In genomic region chr3:13557417-13557816, GRCh38 we compare ENCODE assay signal across 29 cellular contexts. TPM values are rescaled to one million over a fixed set of nuclear protein-coding genes. Genes with fewer than 3 reads are reported as not detected.
A peak's percentile ranks its signal among the peaks of the same experiment; 100 is the strongest.
DNase-seq lines count a peak whose midpoint lies in the region; ATAC-seq, FAIRE-seq and TF ChIP-seq lines count a peak whose summit lies in the region.
"Had no signal": no experiment of that assay in that cellular context is flagged by ENCODE, and none has a peak within 500 bp of the region (broad histone marks: within the 10 kb centered on the region; RNA-seq: fewer than 3 reads in every experiment).

No MANE protein-coding gene starts in this region.

- in situ Hi-C loops in HepG2 (cut with HindIII; ENCODE audit: extremely low pct_ligation_motif_present, low pct_unique_long_range_greater_than_20kb) = no loop called here

- H3K9ac ChIP-seq in HepG2 (ENCODE audit: insufficient read depth, low read depth, low read length) = no peak overlapping the region

- DNase-seq in HepG2 (ENCODE audit: low spot score) (no peak), right lobe of liver (no peak), SK-N-DZ (ENCODE audit: low spot score) (peak; percentile 20), vagina (ENCODE audit: extremely low spot score in 2 of 2) (no peak), DMS 273 treated with DMSO at 0.1 percent for 48 hours (lab: John Stamatoyannopoulos, UW) (no peak), activated gamma-delta T cell treated with Interleukin-2 at 50 U/mL for 16 hours (no peak)
- no peak for DNase-seq in naive thymus-derived CD4-positive, alpha-beta T cell
- DNase-seq: ACHN; activated gamma-delta T cell; activated T-cell treated with anti-CD3 and anti-CD28 coated beads, Interleukin-2, amount 50 U/mL, for 1 hour; BE2C; cerebellar nuclear complex; COR-L47; dorsolateral prefrontal cortex; left ventricle myocardium superior; midbrain; NCI-H2029; NCI-H526 treated with DMSO at 0.1 percent for 48 hours; pancreas; Peyer's patch; retina; stimulated activated CD4-positive, alpha-beta T cell treated with anti-CD3 and anti-CD28 coated beads, Interleukin-2, amount 100 ng/mL, for 48 hours; T-helper 1 cell; upper lobe of left lung had no signal

- no peaks in the 10 kb centered on the region for H3K4me1 Mint-ChIP-seq in naive thymus-derived CD4-positive, alpha-beta T cell

- H3K9me3 ChIP-seq in HepG2 (ENCODE audit: low read length) (no peaks in the 10 kb centered on the region), right lobe of liver (no peaks in the 10 kb centered on the region), vagina (no peaks in the 10 kb centered on the region)
- no peaks in the 10 kb centered on the region for H3K9me3 ChIP-seq in naive thymus-derived CD4-positive, alpha-beta T cell (ENCODE audit: control insufficient read depth in 2 of 3, low read length in 3 of 3)
- H3K9me3 ChIP-seq: BE2C, pancreas, Peyer's patch, SJSA1, upper lobe of left lung had no signal

- no peak overlapping the region for H3K4me2 ChIP-seq in HepG2 (ENCODE audit: low read depth, low read length)

- ATAC-seq in HepG2 = no peak; the same call in 2 of the 3 replicates
- no peak for ATAC-seq in right lobe of liver
- ATAC-seq in naive thymus-derived CD4-positive, alpha-beta T cell = peak; percentile 12
- ATAC-seq in HG02588 (IDR thresholded peaks at IDR 0.05; ENCODE audit: unreplicated experiment) = no peak
- ATAC-seq: activated CD4-positive, CD25-positive, alpha-beta regulatory T cell treated with anti-CD3 and anti-CD28 coated beads, Interleukin-2, amount 50 U/mL, for 24 hours; left ventricle myocardium superior; pancreas had no signal

- H3K4me1 ChIP-seq in HepG2 (ENCODE audit: insufficient read depth, low read length) (no peaks in the 10 kb centered on the region), right lobe of liver (no peaks in the 10 kb centered on the region), vagina (peaks cover 64% of the 10 kb centered on the region)
- H3K4me1 ChIP-seq in naive thymus-derived CD4-positive, alpha-beta T cell (ENCODE audit: control insufficient read depth in 2 of 2, insufficient read depth in 2 of 2, low read length in 2 of 2) = no peaks in the 10 kb centered on the region
- H3K4me1 ChIP-seq: BE2C, pancreas, Peyer's patch, SJSA1, upper lobe of left lung had no signal

- CTCF ChIA-PET in HepG2 (lab: Yijun Ruan, JAX; ENCODE audit: low intra/inter-chr PET ratio, low total read pairs) = no interaction called here
- CTCF ChIA-PET in naive thymus-derived CD4-positive, alpha-beta T cell (lab: Charles Lee) = no interaction called here

- TF ChIP-seq CTCF in HepG2 (CRISPR knock-in tag; IDR thresholded peaks at IDR 0.05) (no peak), right lobe of liver (IDR thresholded peaks at IDR 0.05) (no peak), vagina (IDR thresholded peaks at IDR 0.05) (no peak)

- FAIRE-seq in HepG2 (lab: Jason Lieb, UNC) = no peak
- FAIRE-seq: pancreas had no signal

- no peak overlapping the region for H3K4me3 Mint-ChIP-seq in naive thymus-derived CD4-positive, alpha-beta T cell
- H3K4me3 Mint-ChIP-seq: natural killer cell treated with Interleukin-12 subunit alpha and Interleukin-12 subunit beta and Interleukin-15 and Interleukin-18, amount 100 ng/mL, for 72 hours had no signal

- BruUV-seq in HepG2 (replicated peaks; lab: Mats Ljungman, UMichigan) = no TSS peak

- no peaks in the 10 kb centered on the region for H3K79me2 ChIP-seq in HepG2 (ENCODE audit: insufficient read depth, low read length)

- intact Hi-C loops in HepG2 (cut with micrococcal nuclease; ENCODE audit: unreplicated experiment) = no loop called here
- intact Hi-C loops in right lobe of liver (cut with DNase I) = no loop called here
- intact Hi-C loops in naive thymus-derived CD4-positive, alpha-beta T cell (cut with micrococcal nuclease) = no loop called here
- intact Hi-C loops in vagina (cut with DNase I) = no loop called here

- H3K27me3 ChIP-seq in HepG2 (ENCODE audit: control insufficient read depth in 1 of 2, insufficient read depth in 2 of 2, low read length in 2 of 2) = peaks cover 10 to 74% of the 10 kb centered on the region in 2 experiments
- H3K27me3 ChIP-seq in right lobe of liver = peaks cover 0 to 3% of the 10 kb centered on the region in 2 donors
- no peaks in the 10 kb centered on the region for H3K27me3 ChIP-seq in naive thymus-derived CD4-positive, alpha-beta T cell (ENCODE audit: control insufficient read depth in 2 of 2, insufficient read depth in 2 of 2, low read length in 2 of 2)
- no peaks in the 10 kb centered on the region for H3K27me3 ChIP-seq in vagina
- H3K27me3 ChIP-seq: BE2C, dorsolateral prefrontal cortex, pancreas, Peyer's patch, SJSA1, upper lobe of left lung had no signal

- H3K9me3 Mint-ChIP-seq in naive thymus-derived CD4-positive, alpha-beta T cell = no peaks in the 10 kb centered on the region
- H3K9me3 Mint-ChIP-seq: natural killer cell treated with Interleukin-12 subunit alpha and Interleukin-12 subunit beta and Interleukin-15 and Interleukin-18, amount 100 ng/mL, for 72 hours had no signal

- H3K36me3 Mint-ChIP-seq in naive thymus-derived CD4-positive, alpha-beta T cell = no peaks in the 10 kb centered on the region
- H3K36me3 Mint-ChIP-seq: natural killer cell treated with Interleukin-12 subunit alpha and Interleukin-12 subunit beta and Interleukin-15 and Interleukin-18, amount 100 ng/mL, for 72 hours had no signal

- TF ChIP-seq RAD21 in HepG2 (CRISPR knock-in tag; IDR thresholded peaks at IDR 0.05) = no peak

- H3K4me3 ChIP-seq in HepG2 (replicated peaks in 1 of 3; ENCODE audit: insufficient read depth in 1 of 3, low read depth in 2 of 3, low read length in 3 of 3) (no peak overlapping the region), right lobe of liver (no peak overlapping the region), vagina (no peak overlapping the region)
- no peak overlapping the region for H3K4me3 ChIP-seq in naive thymus-derived CD4-positive, alpha-beta T cell (ENCODE audit: low read length)
- H3K4me3 ChIP-seq: dorsolateral prefrontal cortex, pancreas, Peyer's patch, SJSA1, upper lobe of left lung had no signal

- 0 out of 2 replicates have a peak, but pooled peaks cover 2% of the 10 kb centered on the region for H4K20me1 ChIP-seq in HepG2 (ENCODE audit: insufficient read depth, low read length)

- no peak for TF ChIP-seq POLR2A in HepG2 (IDR thresholded peaks at IDR 0.05; ENCODE audit: insufficient read depth in 1 of 2, low read depth in 2 of 2, low read length in 2 of 2)
- TF ChIP-seq POLR2A in right lobe of liver (IDR thresholded peaks at IDR 0.05) = no peak
- no peak for TF ChIP-seq POLR2A in vagina (IDR thresholded peaks at IDR 0.05)

- POLR2A ChIA-PET in HepG2 (lab: Yijun Ruan, JAX) = no interaction called here
- POLR2A ChIA-PET in naive thymus-derived CD4-positive, alpha-beta T cell (lab: Charles Lee) = no interaction called here

- 0% methylated on average over 2 of the region's 5 CpGs for WGBS in HepG2 (ENCODE audit: low lambda C conversion rate)
- 83% methylated on average over 3 of the region's 5 CpGs for WGBS in right lobe of liver (ENCODE audit: insufficient coverage, low coverage, low lambda C conversion rate, missing lambda C conversion rate)

- H3K36me3 ChIP-seq in HepG2 (replicated peaks in 1 of 2; ENCODE audit: control insufficient read depth in 1 of 2, insufficient read depth in 2 of 2, low read length in 2 of 2) = no peaks in the 10 kb centered on the region
- no peaks in the 10 kb centered on the region for H3K36me3 ChIP-seq in right lobe of liver
- no peaks in the 10 kb centered on the region for H3K36me3 ChIP-seq in naive thymus-derived CD4-positive, alpha-beta T cell (ENCODE audit: control insufficient read depth in 2 of 3, insufficient read depth in 3 of 3, low read length in 3 of 3)
- no peaks in the 10 kb centered on the region for H3K36me3 ChIP-seq in vagina
- H3K36me3 ChIP-seq: BE2C, pancreas, Peyer's patch, SJSA1, upper lobe of left lung had no signal

- peaks cover 6 to 31% (median 29%) of the 10 kb centered on the region in 5 donors for H3K27me3 Mint-ChIP-seq in naive thymus-derived CD4-positive, alpha-beta T cell

- no peak for TF ChIP-seq EP300 in HepG2 (IDR thresholded peaks at IDR 0.05; ENCODE audit: low read depth in 2 of 2, low read length in 2 of 2)
- TF ChIP-seq EP300 in HepG2 (CRISPR knock-in tag; IDR thresholded peaks at IDR 0.05; ENCODE audit: borderline replicate concordance) = no peak

- no peak overlapping the region for H3K27ac Mint-ChIP-seq in naive thymus-derived CD4-positive, alpha-beta T cell
- H3K27ac Mint-ChIP-seq: natural killer cell treated with Interleukin-12 subunit alpha and Interleukin-12 subunit beta and Interleukin-15 and Interleukin-18, amount 100 ng/mL, for 72 hours had no signal

- H3K27ac ChIP-seq in HepG2 (ENCODE audit: extremely low read length, insufficient read depth, low read length) (no peak overlapping the region), right lobe of liver (no peak overlapping the region), vagina (peak overlapping the region; percentile 56)
- H3K27ac ChIP-seq in naive thymus-derived CD4-positive, alpha-beta T cell (ENCODE audit: low read depth, low read length) = no peak overlapping the region
- H3K27ac ChIP-seq: pancreas, Peyer's patch, SJSA1, upper lobe of left lung had no signal

- H2AFZ ChIP-seq in HepG2 (ENCODE audit: low read length) = no peak overlapping the region

RNA-seq across cellular contexts. Expression of gene FBLN2, which starts 8.5 kb away (rescaled TPM):
- total RNA-seq in HepG2 (2016; rRNA removed; fragmentation: Illumina TruSeq; extraction: Trizol) (not detected in 2 replicates), right lobe of liver (1 to 10 TPM; 1.9 to 4.0 (median 2.7) TPM), vagina (94.3 TPM)
- not detected in 2 replicates for total RNA-seq in HepG2 (2016; cell fraction: cytosol; rRNA removed; fragmentation: Illumina TruSeq; extraction: Trizol; ENCODE audit: low read depth)
- not detected in 2 replicates for total RNA-seq in HepG2 (2016; cell fraction: insoluble cytoplasmic fraction; rRNA removed; fragmentation: Illumina TruSeq; extraction: Trizol)
- total RNA-seq in HepG2 (2016; cell fraction: membrane; rRNA removed; fragmentation: Illumina TruSeq; extraction: Trizol) = not detected in 2 replicates
- not detected in 2 replicates for total RNA-seq in HepG2 (2016; cell fraction: nucleus; rRNA removed; fragmentation: Illumina TruSeq; extraction: Trizol)
- 0.04 TPM in 1 of 2 replicates, not detected in the other for polyA plus RNA-seq in HepG2 (2011; rRNA removed)
- polyA plus RNA-seq in HepG2 (2011; cell fraction: cytosol; rRNA removed) = 0.04 TPM in 2 replicates
- polyA plus RNA-seq in HepG2 (2011; cell fraction: nucleus; rRNA removed) = 0.02 and 0.05 TPM in 2 replicates
- polyA plus RNA-seq in HepG2 (2012) = 0.05 and 0.08 TPM in 2 replicates
- not detected in 2 replicates for polyA plus RNA-seq in HepG2 (2016; cell fraction: cytosol; fragmentation: Illumina TruSeq; extraction: Trizol; ENCODE audit: low read depth)
- not detected in 2 replicates for polyA plus RNA-seq in HepG2 (2016; cell fraction: insoluble cytoplasmic fraction; fragmentation: Illumina TruSeq; extraction: Trizol; ENCODE audit: low read depth)
- polyA plus RNA-seq in HepG2 (2016; cell fraction: membrane; fragmentation: Illumina TruSeq; extraction: Trizol; ENCODE audit: low read depth) = not detected in 2 replicates
- not detected in 2 replicates for polyA plus RNA-seq in HepG2 (2016; cell fraction: nucleus; fragmentation: Illumina TruSeq; extraction: Trizol; ENCODE audit: insufficient read depth, low read depth)
- 0.06 and 0.12 TPM in 2 replicates for polyA minus RNA-seq in HepG2 (2011; rRNA and poly(A)+ RNA removed; ENCODE audit: low replicate concordance)
- not detected in 2 replicates for polyA minus RNA-seq in HepG2 (2011; cell fraction: cytosol; rRNA and poly(A)+ RNA removed)
- polyA minus RNA-seq in HepG2 (2011; cell fraction: nucleus; rRNA and poly(A)+ RNA removed) = 0.37 TPM in 1 of 2 replicates, not detected in the other
- polyA plus RNA-seq in SK-N-DZ (2014; cell fraction: cytosol; rRNA removed) = 0.09 and 0.48 TPM in 2 replicates
- polyA plus RNA-seq in SK-N-DZ (2014; cell fraction: nucleus; rRNA removed) = 0.25 TPM in 1 of 2 replicates, not detected in the other
- 1 to 10 TPM in 1 of 5 experiments, under 1 TPM in 1, not detected in 3; 0.11 to 1.5 TPM for total RNA-seq in naive thymus-derived CD4-positive, alpha-beta T cell
- not detected for polyA plus RNA-seq in naive thymus-derived CD4-positive, alpha-beta T cell
- total RNA-seq: MCF 10A; natural killer cell treated with Interleukin-12 subunit alpha and Interleukin-12 subunit beta and Interleukin-15 and Interleukin-18, amount 100 ng/mL, for 72 hours had no signal

Comparison
In these comparisons a context has a peak if more than half of its experiments do, and no peak if none do; other contexts are left out.
1. RNA of gene FBLN2, which starts 8.5 kb away (total RNA-seq): 94.3 TPM in vagina (single experiment); 1.9 to 4.0 TPM in right lobe of liver, 0.11 to 1.5 TPM in naive thymus-derived CD4-positive, alpha-beta T cell and not detected in HepG2; every median in the first group is over 10 times any median in the second.